Comparison of ENCODE assay signal across 1 cellular context in genomic region chr16:69833791-69834282, GRCh38.
TF ChIP-seq lines count a peak whose summit lies in the region.

No MANE protein-coding gene starts in this region.

TF ChIP-seq in HepG2, 621 proteins besides CTCF, POLR2A, EP300 and RAD21 (continued from another document and continues in another):
- TF ChIP-seq ZNF142 (CRISPR knock-in tag; IDR thresholded peaks at IDR 0.05): no peak
- 0 out of 2 replicates have a peak, but pooled peaks have one; percentile 42 for TF ChIP-seq ZBTB20 (CRISPR knock-in tag; IDR thresholded peaks at IDR 0.05; ENCODE audit: borderline replicate concordance, low read depth)
- no peak for TF ChIP-seq FOXA1 (IDR thresholded peaks at IDR 0.05)
- TF ChIP-seq FOXA1 (CRISPR knock-in tag; IDR thresholded peaks at IDR 0.05): peak; percentile 22; the same call in 1 of the 2 replicates
- TF ChIP-seq RELA (CRISPR knock-in tag; IDR thresholded peaks at IDR 0.05): no peak
- no peak for TF ChIP-seq BATF2 (CRISPR knock-in tag; IDR thresholded peaks at IDR 0.05)
- TF ChIP-seq, protein P1, sequence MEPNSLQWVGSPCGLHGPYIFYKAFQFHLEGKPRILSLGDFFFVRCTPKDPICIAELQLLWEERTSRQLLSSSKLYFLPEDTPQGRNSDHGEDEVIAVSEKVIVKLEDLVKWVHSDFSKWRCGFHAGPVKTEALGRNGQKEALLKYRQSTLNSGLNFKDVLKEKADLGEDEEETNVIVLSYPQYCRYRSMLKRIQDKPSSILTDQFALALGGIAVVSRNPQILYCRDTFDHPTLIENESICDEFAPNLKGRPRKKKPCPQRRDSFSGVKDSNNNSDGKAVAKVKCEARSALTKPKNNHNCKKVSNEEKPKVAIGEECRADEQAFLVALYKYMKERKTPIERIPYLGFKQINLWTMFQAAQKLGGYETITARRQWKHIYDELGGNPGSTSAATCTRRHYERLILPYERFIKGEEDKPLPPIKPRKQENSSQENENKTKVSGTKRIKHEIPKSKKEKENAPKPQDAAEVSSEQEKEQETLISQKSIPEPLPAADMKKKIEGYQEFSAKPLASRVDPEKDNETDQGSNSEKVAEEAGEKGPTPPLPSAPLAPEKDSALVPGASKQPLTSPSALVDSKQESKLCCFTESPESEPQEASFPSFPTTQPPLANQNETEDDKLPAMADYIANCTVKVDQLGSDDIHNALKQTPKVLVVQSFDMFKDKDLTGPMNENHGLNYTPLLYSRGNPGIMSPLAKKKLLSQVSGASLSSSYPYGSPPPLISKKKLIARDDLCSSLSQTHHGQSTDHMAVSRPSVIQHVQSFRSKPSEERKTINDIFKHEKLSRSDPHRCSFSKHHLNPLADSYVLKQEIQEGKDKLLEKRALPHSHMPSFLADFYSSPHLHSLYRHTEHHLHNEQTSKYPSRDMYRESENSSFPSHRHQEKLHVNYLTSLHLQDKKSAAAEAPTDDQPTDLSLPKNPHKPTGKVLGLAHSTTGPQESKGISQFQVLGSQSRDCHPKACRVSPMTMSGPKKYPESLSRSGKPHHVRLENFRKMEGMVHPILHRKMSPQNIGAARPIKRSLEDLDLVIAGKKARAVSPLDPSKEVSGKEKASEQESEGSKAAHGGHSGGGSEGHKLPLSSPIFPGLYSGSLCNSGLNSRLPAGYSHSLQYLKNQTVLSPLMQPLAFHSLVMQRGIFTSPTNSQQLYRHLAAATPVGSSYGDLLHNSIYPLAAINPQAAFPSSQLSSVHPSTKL (CRISPR knock-in tag; IDR thresholded peaks at IDR 0.05): peak; percentile 40
- TF ChIP-seq ZNF430 (CRISPR knock-in tag; IDR thresholded peaks at IDR 0.05): no peak
- TF ChIP-seq SOX6 (IDR thresholded peaks at IDR 0.05): no peak
- TF ChIP-seq SOX6 (CRISPR knock-in tag; IDR thresholded peaks at IDR 0.05): peak; percentile 29; the same call in 1 of the 2 replicates
- peak; percentile 41; the same call in 1 of the 2 replicates for TF ChIP-seq MAX (IDR thresholded peaks at IDR 0.05)
- no peak for TF ChIP-seq ATF7 (IDR thresholded peaks at IDR 0.05)
- TF ChIP-seq ATF7 (CRISPR knock-in tag; IDR thresholded peaks at IDR 0.05): no peak
- TF ChIP-seq ZNF687 (CRISPR knock-in tag; IDR thresholded peaks at IDR 0.05): peak; percentile 94
- TF ChIP-seq CCDC6 (CRISPR knock-in tag; IDR thresholded peaks at IDR 0.05): no peak
- TF ChIP-seq, protein P2, sequence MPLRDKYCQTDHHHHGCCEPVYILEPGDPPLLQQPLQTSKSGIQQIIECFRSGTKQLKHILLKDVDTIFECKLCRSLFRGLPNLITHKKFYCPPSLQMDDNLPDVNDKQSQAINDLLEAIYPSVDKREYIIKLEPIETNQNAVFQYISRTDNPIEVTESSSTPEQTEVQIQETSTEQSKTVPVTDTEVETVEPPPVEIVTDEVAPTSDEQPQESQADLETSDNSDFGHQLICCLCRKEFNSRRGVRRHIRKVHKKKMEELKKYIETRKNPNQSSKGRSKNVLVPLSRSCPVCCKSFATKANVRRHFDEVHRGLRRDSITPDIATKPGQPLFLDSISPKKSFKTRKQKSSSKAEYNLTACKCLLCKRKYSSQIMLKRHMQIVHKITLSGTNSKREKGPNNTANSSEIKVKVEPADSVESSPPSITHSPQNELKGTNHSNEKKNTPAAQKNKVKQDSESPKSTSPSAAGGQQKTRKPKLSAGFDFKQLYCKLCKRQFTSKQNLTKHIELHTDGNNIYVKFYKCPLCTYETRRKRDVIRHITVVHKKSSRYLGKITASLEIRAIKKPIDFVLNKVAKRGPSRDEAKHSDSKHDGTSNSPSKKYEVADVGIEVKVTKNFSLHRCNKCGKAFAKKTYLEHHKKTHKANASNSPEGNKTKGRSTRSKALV (CRISPR knock-in tag; IDR thresholded peaks at IDR 0.05): no peak
- peak; percentile 87 for TF ChIP-seq ZKSCAN5 (CRISPR knock-in tag; IDR thresholded peaks at IDR 0.05)
- TF ChIP-seq MYC (CRISPR knock-in tag; IDR thresholded peaks at IDR 0.05; ENCODE audit: borderline replicate concordance): peak; percentile 39; the same call in 1 of the 2 replicates
- TF ChIP-seq, protein P3, sequence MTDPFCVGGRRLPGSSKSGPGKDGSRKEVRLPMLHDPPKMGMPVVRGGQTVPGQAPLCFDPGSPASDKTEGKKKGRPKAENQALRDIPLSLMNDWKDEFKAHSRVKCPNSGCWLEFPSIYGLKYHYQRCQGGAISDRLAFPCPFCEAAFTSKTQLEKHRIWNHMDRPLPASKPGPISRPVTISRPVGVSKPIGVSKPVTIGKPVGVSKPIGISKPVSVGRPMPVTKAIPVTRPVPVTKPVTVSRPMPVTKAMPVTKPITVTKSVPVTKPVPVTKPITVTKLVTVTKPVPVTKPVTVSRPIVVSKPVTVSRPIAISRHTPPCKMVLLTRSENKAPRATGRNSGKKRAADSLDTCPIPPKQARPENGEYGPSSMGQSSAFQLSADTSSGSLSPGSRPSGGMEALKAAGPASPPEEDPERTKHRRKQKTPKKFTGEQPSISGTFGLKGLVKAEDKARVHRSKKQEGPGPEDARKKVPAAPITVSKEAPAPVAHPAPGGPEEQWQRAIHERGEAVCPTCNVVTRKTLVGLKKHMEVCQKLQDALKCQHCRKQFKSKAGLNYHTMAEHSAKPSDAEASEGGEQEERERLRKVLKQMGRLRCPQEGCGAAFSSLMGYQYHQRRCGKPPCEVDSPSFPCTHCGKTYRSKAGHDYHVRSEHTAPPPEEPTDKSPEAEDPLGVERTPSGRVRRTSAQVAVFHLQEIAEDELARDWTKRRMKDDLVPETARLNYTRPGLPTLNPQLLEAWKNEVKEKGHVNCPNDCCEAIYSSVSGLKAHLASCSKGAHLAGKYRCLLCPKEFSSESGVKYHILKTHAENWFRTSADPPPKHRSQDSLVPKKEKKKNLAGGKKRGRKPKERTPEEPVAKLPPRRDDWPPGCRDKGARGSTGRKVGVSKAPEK (CRISPR knock-in tag; IDR thresholded peaks at IDR 0.05; ENCODE audit: borderline replicate concordance): no peak; the same call in 1 of the 2 replicates
- TF ChIP-seq ZNF761 (CRISPR knock-in tag; conservative IDR thresholded peaks at IDR 0.05): 0 out of 2 replicates have a peak, but pooled peaks have one; percentile 60
- peak; percentile 40; the same call in 1 of the 2 replicates for TF ChIP-seq ZNF574 (CRISPR knock-in tag; IDR thresholded peaks at IDR 0.05)
- TF ChIP-seq NFE2 (CRISPR knock-in tag; IDR thresholded peaks at IDR 0.05): no peak
- TF ChIP-seq ZSCAN22 (CRISPR knock-in tag; IDR thresholded peaks at IDR 0.05): no peak
- TF ChIP-seq ZNF7 (CRISPR knock-in tag; IDR thresholded peaks at IDR 0.05): no peak
- TF ChIP-seq ZNF337 (CRISPR knock-in tag; IDR thresholded peaks at IDR 0.05; ENCODE audit: borderline replicate concordance, low read depth): no peak
- no peak for TF ChIP-seq GMEB1 (CRISPR knock-in tag; IDR thresholded peaks at IDR 0.05; ENCODE audit: borderline replicate concordance)
- no peak for TF ChIP-seq RFX1 (IDR thresholded peaks at IDR 0.05)
